In the genomic region with DNA sequence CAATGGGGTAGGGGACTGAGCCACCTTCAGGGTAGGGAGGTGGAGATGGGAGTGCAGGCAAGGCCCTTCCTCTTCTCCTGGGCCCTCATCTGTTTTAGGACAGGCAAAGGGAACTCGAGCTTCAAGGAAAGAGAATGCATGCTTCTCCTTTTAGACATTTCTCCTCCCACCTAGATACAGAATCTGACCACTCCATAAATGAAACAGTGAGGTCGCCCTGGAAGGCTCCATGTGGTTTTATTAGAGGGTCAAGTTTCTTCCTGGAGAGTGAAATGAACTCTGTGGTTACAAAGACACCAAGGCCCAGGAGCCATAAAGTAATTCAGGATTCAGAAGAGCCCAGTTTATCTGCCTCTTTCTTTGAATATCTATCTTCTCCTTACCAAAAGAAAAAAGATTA, we compare ENCODE assay signal across 19 cellular contexts. TPM values are rescaled to one million over a fixed set of nuclear protein-coding genes. Genes with fewer than 3 reads are reported as not detected.
A peak's percentile ranks its signal among the peaks of the same experiment; 100 is the strongest.
DNase-seq lines count a peak whose midpoint lies in the region; TF ChIP-seq lines count a peak whose summit lies in the region.
"Had no signal": no experiment of that assay in that cellular context is flagged by ENCODE, and none has a peak within 500 bp of the region (broad histone marks: within the 10 kb centered on the region; RNA-seq: fewer than 3 reads in every experiment).

No MANE protein-coding gene starts in this region.

- TF ChIP-seq POLR2A in uterus (IDR thresholded peaks at IDR 0.05), result no peak

- TF ChIP-seq EP300 in SK-N-SH (IDR thresholded peaks at IDR 0.05; ENCODE audit: borderline replicate concordance in 1 of 2, low read depth in 1 of 2, low read length in 1 of 2), result no peak

- H3K4me1 ChIP-seq in SK-N-SH (ENCODE audit: control insufficient read depth in 1 of 2, insufficient read depth in 2 of 2, low read depth in 1 of 2, low read length in 1 of 2), result peaks cover 25 to 47% of the 10 kb centered on the region in 2 experiments
- H3K4me1 ChIP-seq in uterus, result peaks cover 5 to 8% of the 10 kb centered on the region in 2 donors

- DNase-seq in HEK293T (ENCODE audit: extremely low spot score) (no peak), SK-N-SH (no peak), foreskin fibroblast (peak; percentile 75 to 80), uterus (no peak), T-helper 2 cell (no peak), HPDE6-E6E7 (ENCODE audit: extremely low spot score) (no peak)
- DNase-seq in activated CD4-positive, CD25-positive, alpha-beta regulatory T cell (lab: John Stamatoyannopoulos, UW), result no peak
- DNase-seq: activated CD4-positive, alpha-beta T cell treated with anti-CD3 and anti-CD28 coated beads, Interleukin-2, amount 10 ng/mL, durations not matched to agents 24 days and 14 days; activated naive CD4-positive, alpha-beta T cell; body of pancreas; CD8-positive, alpha-beta T cell; DND-41; esophagus squamous epithelium; hypothalamus; Karpas-422; pancreas; SIG-M5; tibial artery had no signal

- CTCF ChIA-PET in HEK293T (lab: Yijun Ruan, JAX), result interaction anchor here (0.9 to 1.7 kb wide), 2 partner anchors 45 to 96 kb away, joined by 3 to 4 read pairs; no protein-coding TSS in a partner anchor
- CTCF ChIA-PET in SK-N-SH (lab: Yijun Ruan, JAX), result interaction anchor here (0.8 to 5.6 kb wide), 10 partner anchors 10 to 332 kb away, joined by 3 to 36 read pairs (median 4); a partner anchor contains a TSS

- no peak for TF ChIP-seq RAD21 in SK-N-SH (IDR thresholded peaks at IDR 0.05; ENCODE audit: low read length)

- H3K9ac ChIP-seq in SK-N-SH, result no peak overlapping the region

- no peak for TF ChIP-seq CTCF in SK-N-SH (IDR thresholded peaks at IDR 0.05)
- no peak for TF ChIP-seq CTCF in foreskin fibroblast (IDR thresholded peaks at IDR 0.05; ENCODE audit: low read depth, low read length)
- TF ChIP-seq CTCF in uterus (IDR thresholded peaks at IDR 0.05), result no peak

- WGBS in SK-N-SH (ENCODE audit: low lambda C conversion rate), result 83% methylated on average over 2 of the region's 2 CpGs

- H3F3A ChIP-seq in SK-N-SH (replicated peaks; ENCODE audit: insufficient read depth), result peaks cover 13% of the 10 kb centered on the region

- H3K27ac ChIP-seq in SK-N-SH (ENCODE audit: low read depth in 2 of 2, low read length in 1 of 2) (peak overlapping the region in 1 of 2 experiments; percentile 15; a peak in 1 of 4 replicates), uterus (peak overlapping the region; percentile 22 to 24)
- H3K27ac ChIP-seq: body of pancreas, esophagus squamous epithelium, pancreas, skin epidermis, tibial artery had no signal

- H3K27me3 ChIP-seq in SK-N-SH (ENCODE audit: insufficient read depth) (no peaks in the 10 kb centered on the region), uterus (no peaks in the 10 kb centered on the region)
- H3K27me3 ChIP-seq: body of pancreas, esophagus squamous epithelium, pancreas, tibial artery had no signal

- H4K20me1 ChIP-seq in SK-N-SH (ENCODE audit: insufficient read depth), result peaks cover 30% of the 10 kb centered on the region

- POLR2A ChIA-PET in HEK293T (lab: Yijun Ruan, JAX) (no interaction called here), SK-N-SH (lab: Yijun Ruan, JAX) (no interaction called here)

- no peaks in the 10 kb centered on the region for H3K9me3 ChIP-seq in SK-N-SH
- H3K9me3 ChIP-seq in uterus, result no peaks in the 10 kb centered on the region
- H3K9me3 ChIP-seq: body of pancreas, esophagus squamous epithelium, pancreas, tibial artery had no signal

- intact Hi-C loops in uterus (cut with DNase I; ENCODE audit: low total_unique reads), result no loop called here

- H3K4me3 ChIP-seq in SK-N-SH (ENCODE audit: low read depth in 2 of 2, low read length in 1 of 2), result no peak overlapping the region
- no peak overlapping the region for H3K4me3 ChIP-seq in foreskin fibroblast (ENCODE audit: low read depth in 1 of 2, low read length in 2 of 2)
- no peak overlapping the region for H3K4me3 ChIP-seq in uterus
- H3K4me3 ChIP-seq: body of pancreas, esophagus squamous epithelium, pancreas, skin epidermis, tibial artery had no signal

- H3K4me2 ChIP-seq in SK-N-SH, result no peak overlapping the region

- peaks cover 38 to 56% of the 10 kb centered on the region in 2 experiments for H3K36me3 ChIP-seq in SK-N-SH (replicated peaks in 1 of 2; ENCODE audit: control insufficient read depth in 1 of 2, insufficient read depth in 2 of 2, low read length in 1 of 2)
- no peaks in the 10 kb centered on the region for H3K36me3 ChIP-seq in uterus
- H3K36me3 ChIP-seq: pancreas had no signal

- H3K9me2 ChIP-seq in SK-N-SH, result no peaks in the 10 kb centered on the region

- peaks cover 96% of the 10 kb centered on the region for H3K79me2 ChIP-seq in SK-N-SH (ENCODE audit: insufficient read depth)

- no peak overlapping the region for H2AFZ ChIP-seq in SK-N-SH (ENCODE audit: low read depth)

TF ChIP-seq in HEK293T, 16 proteins besides CTCF, POLR2A, EP300 and RAD21:
- TF ChIP-seq HDGF (IDR thresholded peaks at IDR 0.05; ENCODE audit: borderline replicate concordance) (no peak), CTBP1 (IDR thresholded peaks at IDR 0.05; ENCODE audit: borderline replicate concordance) (no peak), L3MBTL2 (conservative IDR thresholded peaks at IDR 0.05) (peak; percentile 48), LEF1 (IDR thresholded peaks at IDR 0.05; ENCODE audit: borderline replicate concordance) (no peak), FOXM1 (IDR thresholded peaks at IDR 0.05; ENCODE audit: borderline replicate concordance) (no peak)
- TF ChIP-seq, protein P1, sequence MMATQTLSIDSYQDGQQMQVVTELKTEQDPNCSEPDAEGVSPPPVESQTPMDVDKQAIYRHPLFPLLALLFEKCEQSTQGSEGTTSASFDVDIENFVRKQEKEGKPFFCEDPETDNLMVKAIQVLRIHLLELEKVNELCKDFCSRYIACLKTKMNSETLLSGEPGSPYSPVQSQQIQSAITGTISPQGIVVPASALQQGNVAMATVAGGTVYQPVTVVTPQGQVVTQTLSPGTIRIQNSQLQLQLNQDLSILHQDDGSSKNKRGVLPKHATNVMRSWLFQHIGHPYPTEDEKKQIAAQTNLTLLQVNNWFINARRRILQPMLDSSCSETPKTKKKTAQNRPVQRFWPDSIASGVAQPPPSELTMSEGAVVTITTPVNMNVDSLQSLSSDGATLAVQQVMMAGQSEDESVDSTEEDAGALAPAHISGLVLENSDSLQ (IDR thresholded peaks at IDR 0.05), result no peak

TF ChIP-seq in SK-N-SH, 30 proteins besides CTCF, POLR2A, EP300 and RAD21 (continues in another document):
- TF ChIP-seq FOSL2 (IDR thresholded peaks at IDR 0.05; ENCODE audit: borderline replicate concordance, low read depth), result no peak
- no peak for TF ChIP-seq SIN3A (IDR thresholded peaks at IDR 0.05; ENCODE audit: borderline replicate concordance, low read depth, low read length)
- no peak for TF ChIP-seq GATA2 (CRISPR knock-in tag; IDR thresholded peaks at IDR 0.05)
- TF ChIP-seq, protein P2, sequence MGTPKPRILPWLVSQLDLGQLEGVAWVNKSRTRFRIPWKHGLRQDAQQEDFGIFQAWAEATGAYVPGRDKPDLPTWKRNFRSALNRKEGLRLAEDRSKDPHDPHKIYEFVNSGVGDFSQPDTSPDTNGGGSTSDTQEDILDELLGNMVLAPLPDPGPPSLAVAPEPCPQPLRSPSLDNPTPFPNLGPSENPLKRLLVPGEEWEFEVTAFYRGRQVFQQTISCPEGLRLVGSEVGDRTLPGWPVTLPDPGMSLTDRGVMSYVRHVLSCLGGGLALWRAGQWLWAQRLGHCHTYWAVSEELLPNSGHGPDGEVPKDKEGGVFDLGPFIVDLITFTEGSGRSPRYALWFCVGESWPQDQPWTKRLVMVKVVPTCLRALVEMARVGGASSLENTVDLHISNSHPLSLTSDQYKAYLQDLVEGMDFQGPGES (IDR thresholded peaks at IDR 0.05; ENCODE audit: low read depth, low read length), result no peak
- no peak for TF ChIP-seq MEF2A (IDR thresholded peaks at IDR 0.05; ENCODE audit: borderline replicate concordance, low read depth)
- no peak for TF ChIP-seq FOXJ3 (CRISPR knock-in tag; IDR thresholded peaks at IDR 0.05)
- no peak for TF ChIP-seq TAF1 (IDR thresholded peaks at IDR 0.05; ENCODE audit: borderline replicate concordance, low read depth, low read length)
- TF ChIP-seq, protein P3, sequence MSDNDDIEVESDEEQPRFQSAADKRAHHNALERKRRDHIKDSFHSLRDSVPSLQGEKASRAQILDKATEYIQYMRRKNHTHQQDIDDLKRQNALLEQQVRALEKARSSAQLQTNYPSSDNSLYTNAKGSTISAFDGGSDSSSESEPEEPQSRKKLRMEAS (IDR thresholded peaks at IDR 0.05; ENCODE audit: low read depth), result 0 out of 2 replicates have a peak, but pooled peaks have one; percentile 32
- TF ChIP-seq FOXM1 (IDR thresholded peaks at IDR 0.05; ENCODE audit: low read depth), result no peak
- no peak for TF ChIP-seq EZH2phosphoT487 (IDR thresholded peaks at IDR 0.05; ENCODE audit: borderline replicate concordance, low read depth)
- no peak for TF ChIP-seq SMC3 (IDR thresholded peaks at IDR 0.05; ENCODE audit: low read depth, low read length)
- TF ChIP-seq, protein P4, sequence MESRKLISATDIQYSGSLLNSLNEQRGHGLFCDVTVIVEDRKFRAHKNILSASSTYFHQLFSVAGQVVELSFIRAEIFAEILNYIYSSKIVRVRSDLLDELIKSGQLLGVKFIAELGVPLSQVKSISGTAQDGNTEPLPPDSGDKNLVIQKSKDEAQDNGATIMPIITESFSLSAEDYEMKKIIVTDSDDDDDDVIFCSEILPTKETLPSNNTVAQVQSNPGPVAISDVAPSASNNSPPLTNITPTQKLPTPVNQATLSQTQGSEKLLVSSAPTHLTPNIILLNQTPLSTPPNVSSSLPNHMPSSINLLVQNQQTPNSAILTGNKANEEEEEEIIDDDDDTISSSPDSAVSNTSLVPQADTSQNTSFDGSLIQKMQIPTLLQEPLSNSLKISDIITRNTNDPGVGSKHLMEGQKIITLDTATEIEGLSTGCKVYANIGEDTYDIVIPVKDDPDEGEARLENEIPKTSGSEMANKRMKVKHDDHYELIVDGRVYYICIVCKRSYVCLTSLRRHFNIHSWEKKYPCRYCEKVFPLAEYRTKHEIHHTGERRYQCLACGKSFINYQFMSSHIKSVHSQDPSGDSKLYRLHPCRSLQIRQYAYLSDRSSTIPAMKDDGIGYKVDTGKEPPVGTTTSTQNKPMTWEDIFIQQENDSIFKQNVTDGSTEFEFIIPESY (IDR thresholded peaks at IDR 0.05; ENCODE audit: borderline replicate concordance, low read depth), result no peak
- TF ChIP-seq RFX5 (IDR thresholded peaks at IDR 0.05; ENCODE audit: low read length), result no peak
- no peak for TF ChIP-seq GABPA (IDR thresholded peaks at IDR 0.05; ENCODE audit: low read depth)

RNA-seq across cellular contexts. Expression of a gene that starts 14.9 kb away (rescaled TPM):
- polyA plus RNA-seq in SK-N-SH (2012; rRNA removed), result 8.6 and 10.4 TPM in 2 replicates
- 10.1 and 10.4 TPM in 2 replicates for polyA plus RNA-seq in SK-N-SH (2012; cell fraction: cytosol; rRNA removed)
- 8.4 and 14.2 TPM in 2 replicates for polyA plus RNA-seq in SK-N-SH (2012; cell fraction: nucleus; rRNA removed)
- 100 to 1,000 TPM in 1 of 4 donors, 10 to 100 TPM in 3; 14.7 to 127 (median 28.0) TPM for total RNA-seq in uterus

Comparison
In these comparisons a context has a peak if more than half of its experiments do, and no peak if none do; other contexts are left out.
1. DNase-seq: peak in foreskin fibroblast (2 of 2); none in HEK293T (single experiment), SK-N-SH (single experiment), uterus (0 of 2), T-helper 2 cell (0 of 5), activated CD4-positive, CD25-positive, alpha-beta regulatory T cell (0 of 4) and HPDE6-E6E7 (single experiment).